In genomic region chr17:38434178-38434665, GRCh38 we compare ENCODE assay signal across 19 cellular contexts. TPM values are rescaled to one million over a fixed set of nuclear protein-coding genes. Genes with fewer than 3 reads are reported as not detected.
DNase-seq lines count a peak whose midpoint lies in the region; TF ChIP-seq lines count a peak whose summit lies in the region.
"Had no signal": no experiment of that assay in that cellular context is flagged by ENCODE, and none has a peak within 500 bp of the region (broad histone marks: within the 10 kb centered on the region; RNA-seq: fewer than 3 reads in every experiment).

No MANE protein-coding gene starts in this region.

- peaks cover 26% of the 10 kb centered on the region for H3K36me3 ChIP-seq in NT2/D1 (ENCODE audit: insufficient read depth, insufficient read length, low read length)
- no peaks in the 10 kb centered on the region for H3K36me3 ChIP-seq in stomach smooth muscle (ENCODE audit: control insufficient read depth in 2 of 2, insufficient read depth in 2 of 2, low read length in 2 of 2)

- H3K4me1 ChIP-seq in NT2/D1 (ENCODE audit: insufficient read depth, insufficient read length) (peaks cover 9% of the 10 kb centered on the region), stomach smooth muscle (ENCODE audit: control insufficient read depth, insufficient read depth, low read length) (peaks cover 24% of the 10 kb centered on the region)

- H3K27me3 ChIP-seq in NT2/D1 (ENCODE audit: insufficient read depth, insufficient read length): no peaks in the 10 kb centered on the region
- no peaks in the 10 kb centered on the region for H3K27me3 ChIP-seq in dorsolateral prefrontal cortex
- H3K27me3 ChIP-seq in stomach smooth muscle (ENCODE audit: control insufficient read depth in 1 of 2, insufficient read depth in 2 of 2, low read length in 2 of 2): no peaks in the 10 kb centered on the region

- H3K27ac Mint-ChIP-seq in nephron progenitor cell: no peak overlapping the region
- H3K27ac Mint-ChIP-seq: dendritic cell treated with granulocyte-macrophage colony-stimulating factor and Interleukin-4, amounts not matched to agents 40 ng/mL and 50 ng/mL, for 4 days; immature natural killer cell; natural killer cell treated with Interleukin-12 subunit alpha and Interleukin-12 subunit beta and Interleukin-15 and Interleukin-18, amount 100 ng/mL, for 72 hours had no signal

- H3K9ac ChIP-seq in NT2/D1 (ENCODE audit: insufficient read length, low read depth) (peak overlapping the region; percentile 34), stomach smooth muscle (ENCODE audit: low read length in 2 of 2) (no peak overlapping the region)

- intact Hi-C loops in dorsolateral prefrontal cortex (cut with DNase I): loop anchor here in 1 of 2 donors (5.0 kb wide), 1 partner anchor 133 kb away; no protein-coding TSS in a partner anchor

- no peak overlapping the region for H3K4me3 Mint-ChIP-seq in nephron progenitor cell
- H3K4me3 Mint-ChIP-seq: dendritic cell treated with granulocyte-macrophage colony-stimulating factor and Interleukin-4, amounts not matched to agents 40 ng/mL and 50 ng/mL, for 4 days; immature natural killer cell; natural killer cell treated with Interleukin-12 subunit alpha and Interleukin-12 subunit beta and Interleukin-15 and Interleukin-18, amount 100 ng/mL, for 72 hours had no signal

- TF ChIP-seq CTCF in dorsolateral prefrontal cortex (IDR thresholded peaks at IDR 0.05 in 54 of 56, conservative IDR thresholded peaks at IDR 0.05 in 2 of 56; ENCODE audit: low read depth in 1 of 56, partially characterized antibody in 56 of 56): no peak
- no peak for TF ChIP-seq CTCF in nephron progenitor cell (IDR thresholded peaks at IDR 0.05)

- peak overlapping the region; percentile 65 to 100 (median 98) for H3K27ac ChIP-seq in dorsolateral prefrontal cortex
- H3K27ac ChIP-seq in stomach smooth muscle (ENCODE audit: low read length): peak overlapping the region; percentile 37
- H3K27ac ChIP-seq: HL-60, SK-N-MC had no signal

- H3K9me3 ChIP-seq in NT2/D1 (ENCODE audit: insufficient read depth, low read length) (no peaks in the 10 kb centered on the region), stomach smooth muscle (ENCODE audit: control insufficient read depth in 2 of 2, low read length in 2 of 2) (no peaks in the 10 kb centered on the region)

- H3K27me3 Mint-ChIP-seq in nephron progenitor cell (ENCODE audit: low read depth, poor library complexity): peaks cover 11% of the 10 kb centered on the region

- H3K9me3 Mint-ChIP-seq in nephron progenitor cell: no peaks in the 10 kb centered on the region
- H3K9me3 Mint-ChIP-seq: dendritic cell treated with granulocyte-macrophage colony-stimulating factor and Interleukin-4, amounts not matched to agents 40 ng/mL and 50 ng/mL, for 4 days; natural killer cell treated with Interleukin-12 subunit alpha and Interleukin-12 subunit beta and Interleukin-15 and Interleukin-18, amount 100 ng/mL, for 72 hours had no signal

- no peaks in the 10 kb centered on the region for H3K36me3 Mint-ChIP-seq in nephron progenitor cell (ENCODE audit: low read depth)
- H3K36me3 Mint-ChIP-seq: immature natural killer cell; natural killer cell treated with Interleukin-12 subunit alpha and Interleukin-12 subunit beta and Interleukin-15 and Interleukin-18, amount 100 ng/mL, for 72 hours had no signal

- no peak overlapping the region for H3K4me3 ChIP-seq in NT2/D1 (ENCODE audit: insufficient read length, low read depth)
- H3K4me3 ChIP-seq in dorsolateral prefrontal cortex: peak overlapping the region in 39 of 59 donors; percentile 1 to 97 (median 31)
- H3K4me3 ChIP-seq in stomach smooth muscle (ENCODE audit: low read length in 2 of 2): no peak overlapping the region
- H3K4me3 ChIP-seq: K562, SK-N-MC had no signal

- peaks cover 49% of the 10 kb centered on the region for H3K4me1 Mint-ChIP-seq in nephron progenitor cell

- no peak for DNase-seq in NT2/D1 (ENCODE audit: low read depth, low spot score)
- peak in 6 of 10 donors; percentile 49 to 79 (median 61) for DNase-seq in dorsolateral prefrontal cortex
- peak; percentile 67 for DNase-seq in midbrain (lab: John Stamatoyannopoulos, UW)
- no peak for DNase-seq in DMS114 treated with DMSO at 0.1 percent for 48 hours (lab: John Stamatoyannopoulos, UW; ENCODE audit: unreplicated experiment)
- DNase-seq in nephron progenitor cell: no peak
- DNase-seq in kidney tubule cell (ENCODE audit: low spot score): no peak
- no peak for DNase-seq in NK-92 (lab: John Stamatoyannopoulos, UW; ENCODE audit: unreplicated experiment)
- DNase-seq: activated CD4-positive, alpha-beta T cell treated with anti-CD3 and anti-CD28 coated beads for 48 hours; immature natural killer cell; mesendoderm; NCI-H2081 treated with DMSO at 0.1 percent for 48 hours; NCI-H524 treated with DMSO at 0.1 percent for 48 hours; stimulated activated CD4-positive, alpha-beta T cell treated with anti-CD3 and anti-CD28 coated beads, Interleukin-2, amount 100 ng/mL, for 48 hours had no signal

RNA-seq across cellular contexts. Expression of gene ARHGAP23, which starts 6.0 kb away (rescaled TPM):
- total RNA-seq in dorsolateral prefrontal cortex: 100 to 1,000 TPM in 109 of 120 experiments, 10 to 100 TPM in 11; 93.2 to 496 (median 159) TPM

Comparison
In these comparisons a context has a peak if more than half of its experiments do, and no peak if none do; other contexts are left out.
1. DNase-seq: peak in dorsolateral prefrontal cortex (6 of 10) and midbrain (single experiment); none in NT2/D1 (single experiment), DMS114 treated with DMSO at 0.1 percent for 48 hours (single experiment), nephron progenitor cell (single experiment), kidney tubule cell (single experiment) and NK-92 (single experiment).
2. H3K4me3 ChIP-seq: peak in dorsolateral prefrontal cortex (39 of 59); none in NT2/D1 (single experiment) and stomach smooth muscle (0 of 2).